In the genomic region with DNA sequence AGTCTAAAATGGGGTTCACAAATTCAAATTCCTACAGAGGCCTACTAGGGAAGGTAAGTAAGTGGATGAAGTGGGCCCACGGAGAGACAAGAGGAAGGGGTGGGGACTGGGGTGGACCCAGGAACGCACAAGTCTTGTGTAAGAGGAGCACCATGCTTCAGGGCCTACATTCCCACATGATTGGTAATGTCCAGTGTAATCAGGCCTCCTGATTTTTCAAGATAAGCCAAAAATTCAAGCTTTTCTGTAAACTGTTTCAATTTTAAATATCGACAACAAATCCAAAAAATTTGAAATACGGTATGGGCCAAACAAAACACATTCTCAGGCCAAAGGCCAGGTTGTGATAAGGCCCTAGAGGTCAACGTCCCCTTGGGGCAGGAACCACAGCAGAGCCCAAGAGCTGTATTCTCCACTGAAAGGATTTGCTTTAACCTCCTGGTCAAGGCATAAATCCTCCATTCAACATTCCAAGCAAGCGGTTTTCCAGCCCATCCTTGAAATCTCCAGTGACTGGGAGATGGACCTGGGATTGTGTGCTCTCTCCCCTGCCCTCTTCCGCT, we compare ENCODE assay signal across 15 cellular contexts.
DNase-seq lines count a peak whose midpoint lies in the region; ATAC-seq, FAIRE-seq and TF ChIP-seq lines count a peak whose summit lies in the region.
"Had no signal": no experiment of that assay in that cellular context is flagged by ENCODE, and none has a peak within 500 bp of the region (broad histone marks: within the 10 kb centered on the region; RNA-seq: fewer than 3 reads in every experiment).

No MANE protein-coding gene starts in this region.

- TF ChIP-seq CTCF in liver (IDR thresholded peaks at IDR 0.05; ENCODE audit: low read depth, low read length, missing input control) (no peak), HepG2 (CRISPR knock-in tag; IDR thresholded peaks at IDR 0.05) (no peak), progenitor cell of endocrine pancreas (IDR thresholded peaks at IDR 0.05; ENCODE audit: unreplicated experiment) (no peak)

- TF ChIP-seq RAD21 in liver (IDR thresholded peaks at IDR 0.05) = no peak
- no peak for TF ChIP-seq RAD21 in HepG2 (CRISPR knock-in tag; IDR thresholded peaks at IDR 0.05)

- peaks cover 27% of the 10 kb centered on the region for H3K79me1 ChIP-seq in trophoblast cell (ENCODE audit: low read length)

- H3K9ac ChIP-seq in liver (ENCODE audit: low read depth in 1 of 2, low read length in 2 of 2) (no peak overlapping the region), HepG2 (ENCODE audit: insufficient read depth, low read depth, low read length) (no peak overlapping the region), trophoblast cell (ENCODE audit: low read length) (no peak overlapping the region)
- H3K9ac ChIP-seq: BLaER1 had no signal

- H3K27me3 Mint-ChIP-seq in progenitor cell of endocrine pancreas = peaks cover 20% of the 10 kb centered on the region

- no peak overlapping the region for H2BK12ac ChIP-seq in trophoblast cell (ENCODE audit: low read length)

- H2AK5ac ChIP-seq in trophoblast cell (ENCODE audit: low read length) = no peak overlapping the region

- peaks cover 2 to 13% (median 7%) of the 10 kb centered on the region in 4 donors for H3K4me1 ChIP-seq in liver (ENCODE audit: control insufficient read depth in 4 of 4, insufficient read depth in 4 of 4, low read length in 3 of 4)
- H3K4me1 ChIP-seq in HepG2 (ENCODE audit: insufficient read depth, low read length) = no peaks in the 10 kb centered on the region
- peaks cover 26 to 33% of the 10 kb centered on the region in 2 experiments for H3K4me1 ChIP-seq in trophoblast cell (ENCODE audit: control insufficient read depth in 1 of 2, insufficient read depth in 2 of 2, low read length in 2 of 2)

- H4K12ac ChIP-seq in trophoblast cell (ENCODE audit: low read depth, low read length) = no peak overlapping the region

- H3K79me2 ChIP-seq in HepG2 (ENCODE audit: insufficient read depth, low read length) = no peaks in the 10 kb centered on the region
- H3K79me2 ChIP-seq in trophoblast cell (ENCODE audit: control insufficient read depth, insufficient read depth, low read length, poor library complexity) = no peaks in the 10 kb centered on the region

- H3K27ac ChIP-seq in liver (ENCODE audit: low read depth in 1 of 2, low read length in 2 of 2) (no peak overlapping the region), HepG2 (ENCODE audit: extremely low read length, insufficient read depth, low read length) (no peak overlapping the region), trophoblast cell (ENCODE audit: low read depth, low read length) (peak overlapping the region; percentile 31)
- H3K27ac ChIP-seq: BLaER1 had no signal

- no peak overlapping the region for H2BK120ac ChIP-seq in trophoblast cell (ENCODE audit: insufficient read depth, low read length, poor library complexity)

- no TSS peak for BruUV-seq in HepG2 (replicated peaks; lab: Mats Ljungman, UMichigan)

- no peak overlapping the region for H3K4ac ChIP-seq in trophoblast cell (ENCODE audit: low read depth, low read length)

- WGBS in liver = 62% methylated on average over 7 of the region's 7 CpGs
- WGBS in HepG2 (ENCODE audit: low lambda C conversion rate) = 31% methylated on average over 7 of the region's 7 CpGs
- WGBS in trophoblast cell (ENCODE audit: extremely low coverage, insufficient coverage, insufficient read length) = no CpG with 5 or more reads among the region's 7 CpGs

- H3K4me2 ChIP-seq in HepG2 (ENCODE audit: low read depth, low read length) (no peak overlapping the region), trophoblast cell (ENCODE audit: low read length) (peak overlapping the region; percentile 13)
- H3K4me2 ChIP-seq: BLaER1, GM23338 had no signal

- CTCF ChIA-PET in HepG2 (lab: Yijun Ruan, JAX; ENCODE audit: low intra/inter-chr PET ratio, low total read pairs) = no interaction called here

- peak overlapping the region; percentile 53 for H4K91ac ChIP-seq in trophoblast cell (ENCODE audit: low read depth, low read length)

- no peak overlapping the region for H2AFZ ChIP-seq in HepG2 (ENCODE audit: low read length)
- no peak overlapping the region for H2AFZ ChIP-seq in trophoblast cell (ENCODE audit: insufficient read depth, low read length, poor library complexity)
- H2AFZ ChIP-seq: GM23338 had no signal

- H3K9me3 ChIP-seq in liver (ENCODE audit: control insufficient read depth in 4 of 4, low read length in 3 of 4) = no peaks in the 10 kb centered on the region
- H3K9me3 ChIP-seq in HepG2 (ENCODE audit: low read length) = no peaks in the 10 kb centered on the region
- H3K9me3 ChIP-seq in trophoblast cell (ENCODE audit: insufficient read depth, low read depth, low read length) = no peaks in the 10 kb centered on the region

- POLR2A ChIA-PET in HepG2 (lab: Yijun Ruan, JAX) = no interaction called here

- no peak for DNase-seq in HepG2 (ENCODE audit: low spot score)
- no peak for DNase-seq in left colon
- DNase-seq in trophoblast cell = peak; percentile 46 to 82
- DNase-seq in progenitor cell of endocrine pancreas (ENCODE audit: low spot score, unreplicated experiment) = no peak
- no peak for DNase-seq in LoVo (ENCODE audit: low spot score)
- DNase-seq: 8988T; CD4-positive, alpha-beta memory T cell; DMS79 treated with DMSO at 0.1 percent for 48 hours; H7 had no signal

- H3K36me3 Mint-ChIP-seq in progenitor cell of endocrine pancreas (ENCODE audit: insufficient read depth) = no peaks in the 10 kb centered on the region
- H3K36me3 Mint-ChIP-seq: CD14-positive monocyte; CD4-positive, alpha-beta memory T cell had no signal

- no peak overlapping the region for H3K23ac ChIP-seq in trophoblast cell (ENCODE audit: low read length)

- H4K8ac ChIP-seq in trophoblast cell (ENCODE audit: low read depth, low read length) = no peak overlapping the region

- no peaks in the 10 kb centered on the region for H3K4me1 Mint-ChIP-seq in progenitor cell of endocrine pancreas (ENCODE audit: low read depth)
- H3K4me1 Mint-ChIP-seq: CD14-positive monocyte; CD4-positive, alpha-beta memory T cell had no signal

- H4K20me1 ChIP-seq in HepG2 (ENCODE audit: insufficient read depth, low read length) = no peaks in the 10 kb centered on the region
- H4K20me1 ChIP-seq: BLaER1 had no signal

- intact Hi-C loops in HepG2 (cut with micrococcal nuclease; ENCODE audit: unreplicated experiment) = no loop called here
- intact Hi-C loops in left colon (cut with DNase I, micrococcal nuclease) = no loop called here

- H3K27me3 ChIP-seq in liver (ENCODE audit: control insufficient read depth in 4 of 4, insufficient read depth in 4 of 4, low read length in 3 of 4) (peaks cover 0 to 2% (median 0%) of the 10 kb centered on the region in 4 donors), HepG2 (ENCODE audit: control insufficient read depth in 1 of 2, insufficient read depth in 2 of 2, low read length in 2 of 2) (peaks cover 2 to 27% of the 10 kb centered on the region in 2 experiments; a peak in 4 of 5 replicates), trophoblast cell (ENCODE audit: insufficient read depth, low read length) (no peaks in the 10 kb centered on the region)
- H3K27me3 ChIP-seq: BLaER1 had no signal

- no peak overlapping the region for H3K4me3 Mint-ChIP-seq in progenitor cell of endocrine pancreas (ENCODE audit: low read depth)
- H3K4me3 Mint-ChIP-seq: CD14-positive monocyte; CD4-positive, alpha-beta memory T cell; GM23338 had no signal

- TF ChIP-seq POLR2A in HepG2 (IDR thresholded peaks at IDR 0.05; ENCODE audit: insufficient read depth in 1 of 2, low read depth in 2 of 2, low read length in 2 of 2) = no peak

- ATAC-seq in HepG2 (no peak), left colon (peak; percentile 9), GM18909 (IDR thresholded peaks at IDR 0.05; ENCODE audit: poor library complexity, unreplicated experiment) (no peak)
- ATAC-seq: GM12878, GM23338 had no signal

- no peak for FAIRE-seq in HepG2 (lab: Jason Lieb, UNC)
- FAIRE-seq: GM12878 had no signal

- no peak overlapping the region for H3K18ac ChIP-seq in trophoblast cell (ENCODE audit: low read length)

- no peaks in the 10 kb centered on the region for H3K9me3 Mint-ChIP-seq in progenitor cell of endocrine pancreas (ENCODE audit: low read depth)
- H3K9me3 Mint-ChIP-seq: CD14-positive monocyte; CD4-positive, alpha-beta memory T cell had no signal

- in situ Hi-C loops in HepG2 (cut with HindIII; ENCODE audit: extremely low pct_ligation_motif_present, low pct_unique_long_range_greater_than_20kb) = no loop called here

- no peak overlapping the region for H3K14ac ChIP-seq in trophoblast cell (ENCODE audit: low read length)

- TF ChIP-seq EP300 in HepG2 (IDR thresholded peaks at IDR 0.05; ENCODE audit: low read depth in 2 of 2, low read length in 2 of 2) = no peak
- TF ChIP-seq EP300 in HepG2 (CRISPR knock-in tag; IDR thresholded peaks at IDR 0.05; ENCODE audit: borderline replicate concordance) = no peak

- H3K36me3 ChIP-seq in liver (ENCODE audit: control insufficient read depth in 4 of 4, insufficient read depth in 3 of 4, low read depth in 1 of 4, low read length in 3 of 4) (no peaks in the 10 kb centered on the region), HepG2 (replicated peaks in 1 of 2; ENCODE audit: control insufficient read depth in 1 of 2, insufficient read depth in 2 of 2, low read length in 2 of 2) (no peaks in the 10 kb centered on the region), trophoblast cell (ENCODE audit: control insufficient read depth in 1 of 2, insufficient read depth in 2 of 2, low read length in 2 of 2) (no peaks in the 10 kb centered on the region)
- H3K36me3 ChIP-seq: BLaER1 had no signal

- peak overlapping the region; percentile 34 for H2BK5ac ChIP-seq in trophoblast cell (ENCODE audit: low read depth, low read length, poor library complexity)

- H3K27ac Mint-ChIP-seq in progenitor cell of endocrine pancreas = no peak overlapping the region
- H3K27ac Mint-ChIP-seq: CD14-positive monocyte; CD4-positive, alpha-beta memory T cell; GM23338 had no signal

- H3K4me3 ChIP-seq in liver (ENCODE audit: low read depth in 1 of 3, low read length in 3 of 3) (no peak overlapping the region), HepG2 (replicated peaks in 1 of 3; ENCODE audit: insufficient read depth in 1 of 3, low read depth in 2 of 3, low read length in 3 of 3) (no peak overlapping the region), trophoblast cell (ENCODE audit: low read depth, low read length) (no peak overlapping the region)
- H3K4me3 ChIP-seq: BLaER1, GM12878, GM23338 had no signal

TF ChIP-seq in liver, 16 proteins besides CTCF, POLR2A, EP300 and RAD21 (continues in another document):
- TF ChIP-seq NR2F2 (IDR thresholded peaks at IDR 0.05) (no peak), HNF4A (conservative IDR thresholded peaks at IDR 0.05) (peak; percentile 23 to 66)
- TF ChIP-seq, protein P1, sequence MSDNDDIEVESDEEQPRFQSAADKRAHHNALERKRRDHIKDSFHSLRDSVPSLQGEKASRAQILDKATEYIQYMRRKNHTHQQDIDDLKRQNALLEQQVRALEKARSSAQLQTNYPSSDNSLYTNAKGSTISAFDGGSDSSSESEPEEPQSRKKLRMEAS (IDR thresholded peaks at IDR 0.05) = no peak

TF ChIP-seq in HepG2, 621 proteins besides CTCF, POLR2A, EP300 and RAD21 (continues in another document):
- no peak for TF ChIP-seq NR2F2 (IDR thresholded peaks at IDR 0.05; ENCODE audit: borderline replicate concordance, low read depth)
- no peak for TF ChIP-seq ZNF674 (CRISPR knock-in tag; IDR thresholded peaks at IDR 0.05; ENCODE audit: low read depth)
- no peak for TF ChIP-seq MBNL3 (CRISPR knock-in tag; conservative IDR thresholded peaks at IDR 0.05)
- no peak for TF ChIP-seq GATAD1 (CRISPR knock-in tag; IDR thresholded peaks at IDR 0.05)

Comparison
In these comparisons a context has a peak if more than half of its experiments do, and no peak if none do; other contexts are left out.
1. DNase-seq: peak in trophoblast cell (2 of 2); none in HepG2 (single experiment), left colon (0 of 2), progenitor cell of endocrine pancreas (single experiment) and LoVo (single experiment).